Comparison of ENCODE assay signal across 22 cellular contexts in genomic region chr17:63246344-63246743, GRCh38.
DNase-seq lines count a peak whose midpoint lies in the region; ATAC-seq and TF ChIP-seq lines count a peak whose summit lies in the region.
"Had no signal": no experiment of that assay in that cellular context is flagged by ENCODE, and none has a peak within 500 bp of the region (broad histone marks: within the 10 kb centered on the region; RNA-seq: fewer than 3 reads in every experiment).

No MANE protein-coding gene starts in this region.

- H3K27ac ChIP-seq in fibroblast of lung (ENCODE audit: insufficient read depth, low read length) (no peak overlapping the region), smooth muscle cell (ENCODE audit: low read depth) (peak overlapping the region; percentile 75)
- H3K27ac ChIP-seq: breast epithelium, colonic mucosa, lower lobe of right lung, spleen, transverse colon had no signal

- H2AFZ ChIP-seq in fibroblast of lung (ENCODE audit: low read length) (no peak overlapping the region), smooth muscle cell (ENCODE audit: low read depth) (no peak overlapping the region)

- H3K4me3 ChIP-seq in adipocyte (ENCODE audit: low read length) (no peak overlapping the region), fibroblast of lung (replicated peaks in 1 of 4; ENCODE audit: control extremely low read depth in 1 of 4, insufficient read depth in 1 of 4, low read depth in 3 of 4, low read length in 4 of 4) (no peak overlapping the region), smooth muscle cell (no peak overlapping the region)
- H3K4me3 ChIP-seq: breast epithelium, colonic mucosa, GM12878, lower lobe of right lung, spleen, transverse colon had no signal

- H3K9me3 ChIP-seq in adipocyte (ENCODE audit: control insufficient read depth, low read length) (peaks cover 8% of the 10 kb centered on the region), fibroblast of lung (ENCODE audit: control insufficient read depth, insufficient read depth, low read depth, low read length) (no peaks in the 10 kb centered on the region), smooth muscle cell (replicated peaks; ENCODE audit: low read depth) (no peaks in the 10 kb centered on the region)
- H3K9me3 ChIP-seq: colonic mucosa had no signal

- no peak overlapping the region for H3K27ac Mint-ChIP-seq in activated naive CD8-positive, alpha-beta T cell treated with anti-CD3 and anti-CD28 coated beads for 36 hours
- H3K27ac Mint-ChIP-seq: activated CD4-positive, alpha-beta T cell treated with anti-CD3 and anti-CD28 coated beads for 36 hours; activated CD8-positive, alpha-beta T cell treated with anti-CD3 and anti-CD28 coated beads, Interleukin-2, amount 10 ng/mL, durations not matched to agents 7 days and 5 days; IgD-negative memory B cell; nephron had no signal

- H3K4me1 Mint-ChIP-seq in activated naive CD8-positive, alpha-beta T cell treated with anti-CD3 and anti-CD28 coated beads for 36 hours = no peaks in the 10 kb centered on the region
- H3K4me1 Mint-ChIP-seq: activated CD4-positive, alpha-beta T cell treated with anti-CD3 and anti-CD28 coated beads for 36 hours; IgD-negative memory B cell had no signal

- H3K9me3 Mint-ChIP-seq in activated naive CD8-positive, alpha-beta T cell treated with anti-CD3 and anti-CD28 coated beads for 36 hours = no peaks in the 10 kb centered on the region

- no peaks in the 10 kb centered on the region for H3K27me3 Mint-ChIP-seq in activated naive CD8-positive, alpha-beta T cell treated with anti-CD3 and anti-CD28 coated beads for 36 hours
- H3K27me3 Mint-ChIP-seq: activated CD4-positive, alpha-beta T cell treated with anti-CD3 and anti-CD28 coated beads for 36 hours; IgD-negative memory B cell had no signal

- H3K27me3 ChIP-seq in adipocyte (replicated peaks; ENCODE audit: control insufficient read depth, insufficient read depth, low read length) (no peaks in the 10 kb centered on the region), fibroblast of lung (ENCODE audit: control insufficient read depth, insufficient read depth, low read length) (no peaks in the 10 kb centered on the region), smooth muscle cell (ENCODE audit: low read depth) (no peaks in the 10 kb centered on the region)
- H3K27me3 ChIP-seq: breast epithelium, colonic mucosa, spleen, transverse colon had no signal

- no peak for ATAC-seq in GM21367 (IDR thresholded peaks at IDR 0.05; ENCODE audit: unreplicated experiment)
- ATAC-seq: activated CD4-positive, alpha-beta T cell treated with anti-CD3 and anti-CD28 coated beads for 36 hours; activated CD8-positive, alpha-beta T cell treated with anti-CD3 and anti-CD28 coated beads, Interleukin-2, amount 10 ng/mL, durations not matched to agents 7 days and 5 days; GM12878; lower lobe of right lung had no signal

- peak; percentile 37 for DNase-seq in HCEC 1CT
- peak; percentile 83 for DNase-seq in adipocyte (ENCODE audit: low read depth)
- peak; percentile 28 to 56 for DNase-seq in fibroblast of lung (ENCODE audit: low read depth in 2 of 2)
- DNase-seq in smooth muscle cell (lab: John Stamatoyannopoulos, UW; ENCODE audit: unreplicated experiment) = no peak
- no peak for DNase-seq in activated naive CD8-positive, alpha-beta T cell treated with anti-CD3 and anti-CD28 coated beads for 36 hours
- DNase-seq in GF-D8 (lab: John Stamatoyannopoulos, UW) = no peak
- DNase-seq: activated CD4-positive, alpha-beta T cell treated with anti-CD3 and anti-CD28 coated beads for 36 hours; activated CD8-positive, alpha-beta T cell treated with anti-CD3 and anti-CD28 coated beads, Interleukin-2, amount 10 ng/mL, durations not matched to agents 7 days and 5 days; activated effector memory CD4-positive, alpha-beta T cell treated with Interleukin-2 at 50 U/mL for 16 hours; colonic mucosa; DND-41; lower lobe of right lung; NCI-H1694 treated with DMSO at 0.1 percent for 48 hours; NCI-H524; retina; spleen; transverse colon had no signal

- H3K4me1 ChIP-seq in adipocyte (ENCODE audit: control insufficient read depth, insufficient read depth, low read length) (peaks cover 22% of the 10 kb centered on the region), fibroblast of lung (ENCODE audit: control insufficient read depth, extremely low read depth, insufficient read depth, low read length) (no peaks in the 10 kb centered on the region), smooth muscle cell (ENCODE audit: low read depth) (no peaks in the 10 kb centered on the region)
- H3K4me1 ChIP-seq: breast epithelium, colonic mucosa, spleen had no signal

- H3K9ac ChIP-seq in adipocyte (ENCODE audit: low read length) (no peak overlapping the region), fibroblast of lung (ENCODE audit: insufficient read depth, low read length) (no peak overlapping the region), smooth muscle cell (ENCODE audit: low read depth) (no peak overlapping the region)

- peaks cover 3% of the 10 kb centered on the region for H3F3A ChIP-seq in smooth muscle cell (ENCODE audit: low read depth)

- H3K4me3 Mint-ChIP-seq in activated naive CD8-positive, alpha-beta T cell treated with anti-CD3 and anti-CD28 coated beads for 36 hours = no peak overlapping the region
- H3K4me3 Mint-ChIP-seq: activated CD4-positive, alpha-beta T cell treated with anti-CD3 and anti-CD28 coated beads for 36 hours; activated CD8-positive, alpha-beta T cell treated with anti-CD3 and anti-CD28 coated beads, Interleukin-2, amount 10 ng/mL, durations not matched to agents 7 days and 5 days; IgD-negative memory B cell; nephron had no signal

- TF ChIP-seq CTCF in fibroblast of lung (conservative IDR thresholded peaks at IDR 0.05 in 1 of 2, IDR thresholded peaks at IDR 0.05 in 1 of 2; ENCODE audit: low read depth in 1 of 2, low read length in 2 of 2) (no peak), smooth muscle cell (IDR thresholded peaks at IDR 0.05; ENCODE audit: borderline replicate concordance, insufficient read depth, poor library complexity, severe bottlenecking) (no peak)

- H3K4me2 ChIP-seq in fibroblast of lung (ENCODE audit: extremely low read depth, insufficient read depth, low read length) = no peak overlapping the region
- no peak overlapping the region for H3K4me2 ChIP-seq in smooth muscle cell

- peaks cover 10% of the 10 kb centered on the region for H3K36me3 Mint-ChIP-seq in activated naive CD8-positive, alpha-beta T cell treated with anti-CD3 and anti-CD28 coated beads for 36 hours

- no peaks in the 10 kb centered on the region for H4K20me1 ChIP-seq in fibroblast of lung (ENCODE audit: control insufficient read depth, extremely low read depth, insufficient read depth, low read length)
- peaks cover 21% of the 10 kb centered on the region for H4K20me1 ChIP-seq in smooth muscle cell (ENCODE audit: low read depth)

- H3K79me2 ChIP-seq in fibroblast of lung (ENCODE audit: control insufficient read depth, insufficient read depth, low read length) (no peaks in the 10 kb centered on the region), smooth muscle cell (ENCODE audit: low read depth) (no peaks in the 10 kb centered on the region)

- WGBS in smooth muscle cell (ENCODE audit: low lambda C conversion rate) = 56% methylated on average over 2 of the region's 2 CpGs

- H3K36me3 ChIP-seq in adipocyte (ENCODE audit: control insufficient read depth, insufficient read depth, low read length, severe bottlenecking) = peaks cover 5% of the 10 kb centered on the region
- no peaks in the 10 kb centered on the region for H3K36me3 ChIP-seq in fibroblast of lung (ENCODE audit: control insufficient read depth, insufficient read depth, low read length)
- no peaks in the 10 kb centered on the region for H3K36me3 ChIP-seq in smooth muscle cell (ENCODE audit: low read depth)
- H3K36me3 ChIP-seq: breast epithelium, colonic mucosa, lower lobe of right lung, spleen, transverse colon had no signal

Comparison
In these comparisons a context has a peak if more than half of its experiments do, and no peak if none do; other contexts are left out.
1. DNase-seq: peak in HCEC 1CT (single experiment), adipocyte (single experiment) and fibroblast of lung (2 of 2); none in smooth muscle cell (single experiment), activated naive CD8-positive, alpha-beta T cell treated with anti-CD3 and anti-CD28 coated beads for 36 hours (single experiment) and GF-D8 (single experiment).